In genomic region chr7:150339369-150339768, GRCh38 we compare ENCODE assay signal across 12 cellular contexts. TPM values are rescaled to one million over a fixed set of nuclear protein-coding genes. Genes with fewer than 3 reads are reported as not detected.
DNase-seq lines count a peak whose midpoint lies in the region; ATAC-seq and TF ChIP-seq lines count a peak whose summit lies in the region.
"Had no signal": no experiment of that assay in that cellular context is flagged by ENCODE, and none has a peak within 500 bp of the region (broad histone marks: within the 10 kb centered on the region; RNA-seq: fewer than 3 reads in every experiment).

No MANE protein-coding gene starts in this region.

- H3K4me3 Mint-ChIP-seq in activated CD8-positive, alpha-beta T cell treated with anti-CD3 and anti-CD28 coated beads for 36 hours, result no peak overlapping the region
- no peak overlapping the region for H3K4me3 Mint-ChIP-seq in activated CD8-positive, alpha-beta T cell treated with anti-CD3 and anti-CD28 coated beads, Interleukin-2, amount 10 ng/mL, durations not matched to agents 7 days and 5 days
- H3K4me3 Mint-ChIP-seq in endodermal cell, result no peak overlapping the region

- H3K36me3 ChIP-seq in endodermal cell (ENCODE audit: control insufficient read depth, insufficient read depth, low read length) (no peaks in the 10 kb centered on the region), uterus (no peaks in the 10 kb centered on the region)

- no peak for DNase-seq in activated CD8-positive, alpha-beta T cell treated with anti-CD3 and anti-CD28 coated beads for 36 hours
- no peak for DNase-seq in activated CD8-positive, alpha-beta T cell treated with anti-CD3 and anti-CD28 coated beads, Interleukin-2, amount 10 ng/mL, durations not matched to agents 7 days and 5 days
- DNase-seq in endodermal cell (peak; percentile 44), myocyte (ENCODE audit: low read depth) (peak; percentile 81), uterus (no peak), RKO (ENCODE audit: low spot score) (no peak), HPDE6-E6E7 (ENCODE audit: extremely low spot score) (no peak)
- DNase-seq in effector CD8-positive, alpha-beta T cell (lab: John Stamatoyannopoulos, UW), result no peak
- DNase-seq: amniotic stem cell, Peyer's patch, posterior cingulate gyrus had no signal

- peak; percentile 15 for ATAC-seq in activated CD8-positive, alpha-beta T cell treated with anti-CD3 and anti-CD28 coated beads for 36 hours
- ATAC-seq in activated CD8-positive, alpha-beta T cell treated with anti-CD3 and anti-CD28 coated beads, Interleukin-2, amount 10 ng/mL, durations not matched to agents 7 days and 5 days, result no peak

- intact Hi-C loops in activated CD8-positive, alpha-beta T cell treated with anti-CD3 and anti-CD28 coated beads for 36 hours (cut with micrococcal nuclease), result no loop called here
- intact Hi-C loops in uterus (cut with DNase I; ENCODE audit: low total_unique reads), result no loop called here

- H3K27ac Mint-ChIP-seq in activated CD8-positive, alpha-beta T cell treated with anti-CD3 and anti-CD28 coated beads for 36 hours, result no peak overlapping the region
- H3K27ac Mint-ChIP-seq in activated CD8-positive, alpha-beta T cell treated with anti-CD3 and anti-CD28 coated beads, Interleukin-2, amount 10 ng/mL, durations not matched to agents 7 days and 5 days, result no peak overlapping the region
- H3K27ac Mint-ChIP-seq in endodermal cell, result no peak overlapping the region

- 82 to 92% methylated on average over 4 to 8 of the region's 8 CpGs for WGBS in endodermal cell (ENCODE audit: insufficient coverage in 1 of 2, insufficient read length in 1 of 2), 2 experiments

- peaks cover 12% of the 10 kb centered on the region for H3K4me1 Mint-ChIP-seq in activated CD8-positive, alpha-beta T cell treated with anti-CD3 and anti-CD28 coated beads for 36 hours (ENCODE audit: low read depth)
- H3K4me1 Mint-ChIP-seq in activated CD8-positive, alpha-beta T cell treated with anti-CD3 and anti-CD28 coated beads, Interleukin-2, amount 10 ng/mL, durations not matched to agents 7 days and 5 days (ENCODE audit: low read depth), result peaks cover 14% of the 10 kb centered on the region
- H3K4me1 Mint-ChIP-seq in endodermal cell, result peaks cover 28% of the 10 kb centered on the region

- CTCF ChIA-PET in activated CD8-positive, alpha-beta T cell treated with anti-CD3 and anti-CD28 coated beads for 36 hours (lab: Charles Lee), result no interaction called here
- CTCF ChIA-PET in activated CD8-positive, alpha-beta T cell treated with anti-CD3 and anti-CD28 coated beads, Interleukin-2, amount 10 ng/mL, durations not matched to agents 7 days and 5 days (lab: Charles Lee), result no interaction called here

- POLR2A ChIA-PET in activated CD8-positive, alpha-beta T cell treated with anti-CD3 and anti-CD28 coated beads for 36 hours (lab: Charles Lee), result interaction anchor here (1.8 kb wide), 1 partner anchor 16 kb away, joined by 6 read pairs; the partner anchor contains the start of genes ACTR3C and LRRC61
- POLR2A ChIA-PET in activated CD8-positive, alpha-beta T cell treated with anti-CD3 and anti-CD28 coated beads, Interleukin-2, amount 10 ng/mL, durations not matched to agents 7 days and 5 days (lab: Charles Lee), result no interaction called here

- peaks cover 15% of the 10 kb centered on the region for H3K27me3 Mint-ChIP-seq in activated CD8-positive, alpha-beta T cell treated with anti-CD3 and anti-CD28 coated beads for 36 hours
- peaks cover 24% of the 10 kb centered on the region for H3K27me3 Mint-ChIP-seq in activated CD8-positive, alpha-beta T cell treated with anti-CD3 and anti-CD28 coated beads, Interleukin-2, amount 10 ng/mL, durations not matched to agents 7 days and 5 days (ENCODE audit: low read depth)
- H3K27me3 Mint-ChIP-seq in endodermal cell (ENCODE audit: insufficient read depth), result peaks cover 40% of the 10 kb centered on the region

- H3K27me3 ChIP-seq in endodermal cell (ENCODE audit: control insufficient read depth, insufficient read depth, low read length, poor library complexity, severe bottlenecking) (peaks cover 27% of the 10 kb centered on the region), uterus (no peaks in the 10 kb centered on the region)
- H3K27me3 ChIP-seq: Peyer's patch had no signal

- H3K36me3 Mint-ChIP-seq in activated CD8-positive, alpha-beta T cell treated with anti-CD3 and anti-CD28 coated beads for 36 hours (ENCODE audit: low read depth), result peaks cover 3% of the 10 kb centered on the region
- peaks cover 5% of the 10 kb centered on the region for H3K36me3 Mint-ChIP-seq in activated CD8-positive, alpha-beta T cell treated with anti-CD3 and anti-CD28 coated beads, Interleukin-2, amount 10 ng/mL, durations not matched to agents 7 days and 5 days (ENCODE audit: low read depth)
- peaks cover 6% of the 10 kb centered on the region for H3K36me3 Mint-ChIP-seq in endodermal cell (ENCODE audit: low read depth)

- H3K4me3 ChIP-seq in endodermal cell (ENCODE audit: low read length) (no peak overlapping the region), uterus (peak overlapping the region; percentile 65 to 80)

- no peak for TF ChIP-seq POLR2A in uterus (IDR thresholded peaks at IDR 0.05)

- H3K9me3 Mint-ChIP-seq in activated CD8-positive, alpha-beta T cell treated with anti-CD3 and anti-CD28 coated beads for 36 hours, result no peaks in the 10 kb centered on the region
- no peaks in the 10 kb centered on the region for H3K9me3 Mint-ChIP-seq in activated CD8-positive, alpha-beta T cell treated with anti-CD3 and anti-CD28 coated beads, Interleukin-2, amount 10 ng/mL, durations not matched to agents 7 days and 5 days (ENCODE audit: insufficient read depth)
- peaks cover 9% of the 10 kb centered on the region for H3K9me3 Mint-ChIP-seq in endodermal cell

- H3K9ac ChIP-seq in endodermal cell (ENCODE audit: extremely low read depth, low read length, poor library complexity, severe bottlenecking), result no peak overlapping the region

- H3K4me1 ChIP-seq in endodermal cell (ENCODE audit: control insufficient read depth, insufficient read depth, low read length), result peaks cover 5% of the 10 kb centered on the region
- H3K4me1 ChIP-seq in uterus, result peaks cover 6 to 18% of the 10 kb centered on the region in 2 donors

- H3K27ac ChIP-seq in endodermal cell (ENCODE audit: low read depth, low read length) (no peak overlapping the region), uterus (peak overlapping the region; percentile 94 to 96)
- H3K27ac ChIP-seq: 22Rv1 had no signal

- H3K9me3 ChIP-seq in endodermal cell (ENCODE audit: control insufficient read depth, low read length) (peaks cover 9% of the 10 kb centered on the region), uterus (no peaks in the 10 kb centered on the region)
- H3K9me3 ChIP-seq: Peyer's patch had no signal

- no peak for TF ChIP-seq CTCF in activated CD8-positive, alpha-beta T cell treated with anti-CD3 and anti-CD28 coated beads for 36 hours (IDR thresholded peaks at IDR 0.05)
- TF ChIP-seq CTCF in endodermal cell (conservative IDR thresholded peaks at IDR 0.05), result no peak
- TF ChIP-seq CTCF in uterus (IDR thresholded peaks at IDR 0.05), result no peak

RNA-seq across cellular contexts. Expression of gene RARRES2, which starts 2.1 kb away (rescaled TPM):
- not detected for total RNA-seq in activated CD8-positive, alpha-beta T cell treated with anti-CD3 and anti-CD28 coated beads for 36 hours
- total RNA-seq in activated CD8-positive, alpha-beta T cell treated with anti-CD3 and anti-CD28 coated beads, Interleukin-2, amount 10 ng/mL, durations not matched to agents 7 days and 5 days, result not detected
- total RNA-seq in endodermal cell, result 10 to 100 TPM; 32.2 to 48.2 TPM
- polyA plus RNA-seq in endodermal cell (2013, experiment 1 of 2), result 31.3 TPM
- polyA plus RNA-seq in endodermal cell (2013, experiment 2 of 2), result 24.1 TPM
- 202 and 252 TPM in 2 replicates for total RNA-seq in myocyte
- 278 TPM for polyA plus RNA-seq in myocyte (2012)
- 100 to 1,000 TPM; 128 to 536 (median 236) TPM for total RNA-seq in uterus

RNA-seq across cellular contexts. Expression of gene ACTR3C, which starts 16.0 kb away (rescaled TPM):
- 1 to 10 TPM; 2.6 to 2.9 TPM for total RNA-seq in activated CD8-positive, alpha-beta T cell treated with anti-CD3 and anti-CD28 coated beads for 36 hours
- total RNA-seq in activated CD8-positive, alpha-beta T cell treated with anti-CD3 and anti-CD28 coated beads, Interleukin-2, amount 10 ng/mL, durations not matched to agents 7 days and 5 days, result 1 to 10 TPM; 4.6 TPM
- total RNA-seq in endodermal cell, result under 1 TPM in 1 of 2 donors, not detected in 1; 0.92 TPM
- 0.46 TPM for polyA plus RNA-seq in endodermal cell (2013, experiment 1 of 2)
- 0.25 TPM for polyA plus RNA-seq in endodermal cell (2013, experiment 2 of 2)
- 0.32 TPM in 1 of 2 replicates, not detected in the other for total RNA-seq in myocyte
- not detected for polyA plus RNA-seq in myocyte (2012)
- 10 to 100 TPM in 2 of 4 donors, 1 to 10 TPM in 2; 2.6 to 13.1 (median 10.3) TPM for total RNA-seq in uterus

RNA-seq across cellular contexts. Expression of gene LRRC61, which starts 16.2 kb away (rescaled TPM):
- total RNA-seq in activated CD8-positive, alpha-beta T cell treated with anti-CD3 and anti-CD28 coated beads for 36 hours, result 10 to 100 TPM; 21.8 to 21.9 TPM
- total RNA-seq in activated CD8-positive, alpha-beta T cell treated with anti-CD3 and anti-CD28 coated beads, Interleukin-2, amount 10 ng/mL, durations not matched to agents 7 days and 5 days, result 10 to 100 TPM; 21.0 to 21.4 TPM
- 10 to 100 TPM in 1 of 2 donors, under 1 TPM in 1; 0.77 to 27.0 TPM for total RNA-seq in endodermal cell
- 24.5 TPM for polyA plus RNA-seq in endodermal cell (2013, experiment 1 of 2)
- 22.8 TPM for polyA plus RNA-seq in endodermal cell (2013, experiment 2 of 2)
- total RNA-seq in myocyte, result not detected in 2 replicates
- polyA plus RNA-seq in myocyte (2012), result 0.30 TPM
- total RNA-seq in uterus, result 10 to 100 TPM in 3 of 4 donors, 1 to 10 TPM in 1; 5.9 to 41.2 (median 15.3) TPM

RNA-seq across cellular contexts. Expression of gene REPIN1, which starts 29.3 kb away (rescaled TPM):
- total RNA-seq in activated CD8-positive, alpha-beta T cell treated with anti-CD3 and anti-CD28 coated beads for 36 hours, result 10 to 100 TPM; 56.0 to 59.2 TPM
- 10 to 100 TPM; 40.9 to 43.1 TPM for total RNA-seq in activated CD8-positive, alpha-beta T cell treated with anti-CD3 and anti-CD28 coated beads, Interleukin-2, amount 10 ng/mL, durations not matched to agents 7 days and 5 days
- total RNA-seq in endodermal cell, result 10 to 100 TPM; 85.4 to 94.4 TPM
- polyA plus RNA-seq in endodermal cell (2013, experiment 1 of 2), result 136 TPM
- polyA plus RNA-seq in endodermal cell (2013, experiment 2 of 2), result 119 TPM
- 262 and 362 TPM in 2 replicates for total RNA-seq in myocyte
- polyA plus RNA-seq in myocyte (2012), result 117 TPM
- total RNA-seq in uterus, result 10 to 100 TPM in 3 of 4 donors, 1 to 10 TPM in 1; 9.7 to 80.8 (median 37.9) TPM

RNA-seq across cellular contexts. Expression of gene ZNF775, which starts 39.8 kb away (rescaled TPM):
- 1 to 10 TPM; 4.7 to 4.9 TPM for total RNA-seq in activated CD8-positive, alpha-beta T cell treated with anti-CD3 and anti-CD28 coated beads for 36 hours
- 1 to 10 TPM; 6.7 to 7.7 TPM for total RNA-seq in activated CD8-positive, alpha-beta T cell treated with anti-CD3 and anti-CD28 coated beads, Interleukin-2, amount 10 ng/mL, durations not matched to agents 7 days and 5 days
- 10 to 100 TPM in 1 of 2 donors, 1 to 10 TPM in 1; 10.0 to 11.3 TPM for total RNA-seq in endodermal cell
- polyA plus RNA-seq in endodermal cell (2013, experiment 1 of 2), result 18.8 TPM
- 17.2 TPM for polyA plus RNA-seq in endodermal cell (2013, experiment 2 of 2)
- total RNA-seq in myocyte, result 17.8 and 21.2 TPM in 2 replicates
- 7.3 TPM for polyA plus RNA-seq in myocyte (2012)
- 1 to 10 TPM in 3 of 4 donors, not detected in 1; 2.0 to 8.4 (median 6.7) TPM for total RNA-seq in uterus

Comparison
In these comparisons a context has a peak if more than half of its experiments do, and no peak if none do; other contexts are left out.
1. DNase-seq: peak in endodermal cell (single experiment) and myocyte (single experiment); none in activated CD8-positive, alpha-beta T cell treated with anti-CD3 and anti-CD28 coated beads for 36 hours (single experiment), activated CD8-positive, alpha-beta T cell treated with anti-CD3 and anti-CD28 coated beads, Interleukin-2, amount 10 ng/mL, durations not matched to agents 7 days and 5 days (single experiment), uterus (0 of 2), RKO (single experiment), HPDE6-E6E7 (single experiment) and effector CD8-positive, alpha-beta T cell (single experiment).
2. RNA of gene RARRES2, which starts 2.1 kb away (total RNA-seq): 128 to 536 TPM in uterus, 202 to 252 TPM in myocyte and 32.2 to 48.2 TPM in endodermal cell; not detected in activated CD8-positive, alpha-beta T cell treated with anti-CD3 and anti-CD28 coated beads for 36 hours and not detected in activated CD8-positive, alpha-beta T cell treated with anti-CD3 and anti-CD28 coated beads, Interleukin-2, amount 10 ng/mL, durations not matched to agents 7 days and 5 days; every median in the first group is over 10 times any median in the second.